In the genomic region with DNA sequence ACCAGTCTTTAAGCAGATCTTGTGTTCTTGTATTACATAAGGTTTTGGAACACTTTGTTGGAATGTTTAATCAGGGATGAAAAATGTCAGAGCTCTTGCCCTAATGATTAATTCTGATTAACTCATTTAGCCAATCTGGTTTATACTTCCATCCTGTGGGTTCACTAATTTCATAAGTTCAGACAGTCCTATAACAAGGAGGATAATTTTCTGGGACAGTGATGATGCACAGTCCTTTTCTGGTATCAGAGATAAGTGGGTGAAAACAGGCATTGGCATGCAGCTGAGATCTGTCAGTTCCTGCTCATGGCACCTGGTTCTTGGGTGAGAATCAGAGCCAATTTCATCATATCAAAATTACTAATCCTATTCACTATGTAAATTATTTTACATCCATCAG, we compare ENCODE assay signal across 26 cellular contexts.
"Had no signal": no experiment of that assay in that cellular context is flagged by ENCODE, and none has a peak within 500 bp of the region (broad histone marks: within the 10 kb centered on the region; RNA-seq: fewer than 3 reads in every experiment).

No MANE protein-coding gene starts in this region.

- H3K36me3 Mint-ChIP-seq: activated CD4-positive, alpha-beta memory T cell treated with anti-CD3 and anti-CD28 coated beads for 36 hours; activated naive CD4-positive, alpha-beta T cell treated with anti-CD3 and anti-CD28 coated beads, Interleukin-2, amount 50 U/mL, for 72 hours; IgD-negative memory B cell had no signal

- H3K36me3 ChIP-seq: brain microvascular endothelial cell had no signal

- H3K27me3 Mint-ChIP-seq: activated CD4-positive, alpha-beta T cell treated with anti-CD3 and anti-CD28 coated beads, Interleukin-2, amount 10 ng/mL, durations not matched to agents 7 days and 5 days had no signal

- DNase-seq: activated CD4-positive, alpha-beta memory T cell treated with anti-CD3 and anti-CD28 coated beads for 36 hours; activated CD4-positive, alpha-beta T cell treated with anti-CD3 and anti-CD28 coated beads, Interleukin-2, amount 10 ng/mL, durations not matched to agents 7 days and 5 days; activated CD4-positive, CD25-positive, alpha-beta regulatory T cell; activated CD8-positive, alpha-beta memory T cell treated with anti-CD3 and anti-CD28 coated beads for 24 hours; activated effector memory CD4-positive, alpha-beta T cell treated with anti-CD3 and anti-CD28 coated beads, Interleukin-2, amount 50 U/mL, for 16 hours; activated naive CD4-positive, alpha-beta T cell treated with Interleukin-2 at 50 U/mL for 16 hours; activated naive CD8-positive, alpha-beta T cell treated with anti-CD3 and anti-CD28 coated beads, Interleukin-2, amount 50 U/mL, for 24 hours; activated T-cell treated with anti-CD3 and anti-CD28 coated beads, Interleukin-2, amount 50 U/mL, for 4 hours; amygdala; brain microvascular endothelial cell; central memory CD4-positive, alpha-beta T cell; KG1; NCI-H1092; NCI-H1417; NCI-H2029; NCI-H2107; NCI-H510A treated with DMSO at 0.1 percent for 48 hours; NCI-H69; NK-92 treated with Interleukin-12 subunit alpha and Interleukin-12 subunit beta, amount 100 ng/mL, for 24 hours; OCI-M1; RPMI8226; SIG-M5; T-helper 1 cell had no signal

- ATAC-seq: activated naive CD4-positive, alpha-beta T cell treated with anti-CD3 and anti-CD28 coated beads, Interleukin-2, amount 50 U/mL, for 72 hours; activated naive CD8-positive, alpha-beta T cell treated with anti-CD3 and anti-CD28 coated beads, Interleukin-2, amount 50 U/mL, for 24 hours; activated T-cell treated with anti-CD3 and anti-CD28 coated beads, Interleukin-2, amount 50 U/mL, for 4 hours; Panc1 had no signal

- H3K4me1 Mint-ChIP-seq: activated CD4-positive, alpha-beta T cell treated with anti-CD3 and anti-CD28 coated beads, Interleukin-2, amount 10 ng/mL, durations not matched to agents 7 days and 5 days; activated naive CD8-positive, alpha-beta T cell treated with anti-CD3 and anti-CD28 coated beads, Interleukin-2, amount 50 U/mL, for 24 hours; IgD-negative memory B cell had no signal

- H3K9me3 Mint-ChIP-seq: activated CD4-positive, alpha-beta memory T cell treated with anti-CD3 and anti-CD28 coated beads for 36 hours; activated CD4-positive, alpha-beta T cell treated with anti-CD3 and anti-CD28 coated beads, Interleukin-2, amount 10 ng/mL, durations not matched to agents 7 days and 5 days; activated naive CD4-positive, alpha-beta T cell treated with anti-CD3 and anti-CD28 coated beads, Interleukin-2, amount 50 U/mL, for 72 hours; activated naive CD8-positive, alpha-beta T cell treated with anti-CD3 and anti-CD28 coated beads, Interleukin-2, amount 50 U/mL, for 24 hours; activated T-cell treated with anti-CD3 and anti-CD28 coated beads, Interleukin-2, amount 50 U/mL, for 4 hours had no signal

- H3K4me3 Mint-ChIP-seq: activated CD4-positive, alpha-beta memory T cell treated with anti-CD3 and anti-CD28 coated beads for 36 hours; activated CD4-positive, alpha-beta T cell treated with anti-CD3 and anti-CD28 coated beads, Interleukin-2, amount 10 ng/mL, durations not matched to agents 7 days and 5 days; activated naive CD8-positive, alpha-beta T cell treated with anti-CD3 and anti-CD28 coated beads, Interleukin-2, amount 50 U/mL, for 24 hours; activated T-cell treated with anti-CD3 and anti-CD28 coated beads, Interleukin-2, amount 50 U/mL, for 4 hours; IgD-negative memory B cell had no signal

- H3K27ac Mint-ChIP-seq: activated CD4-positive, alpha-beta memory T cell treated with anti-CD3 and anti-CD28 coated beads for 36 hours; activated CD4-positive, alpha-beta T cell treated with anti-CD3 and anti-CD28 coated beads, Interleukin-2, amount 10 ng/mL, durations not matched to agents 7 days and 5 days; activated naive CD4-positive, alpha-beta T cell treated with anti-CD3 and anti-CD28 coated beads, Interleukin-2, amount 50 U/mL, for 72 hours; activated naive CD8-positive, alpha-beta T cell treated with anti-CD3 and anti-CD28 coated beads, Interleukin-2, amount 50 U/mL, for 24 hours; IgD-negative memory B cell had no signal

- H3K27me3 ChIP-seq: brain microvascular endothelial cell had no signal
